8 cellular contexts compared by ENCODE assay signal in genomic region chr6:107113460-107114212, GRCh38. TPM values are rescaled to one million over a fixed set of nuclear protein-coding genes. Genes with fewer than 3 reads are reported as not detected.
DNase-seq lines count a peak whose midpoint lies in the region; ATAC-seq and TF ChIP-seq lines count a peak whose summit lies in the region.

No MANE protein-coding gene starts in this region.

- DNase-seq in NCI-H2196 (lab: John Stamatoyannopoulos, UW; ENCODE audit: unreplicated experiment), result peak; percentile 40
- DNase-seq in NCI-H2196 treated with DMSO at 0.1 percent for 48 hours (lab: John Stamatoyannopoulos, UW; ENCODE audit: unreplicated experiment), result no peak
- DNase-seq in RKO (ENCODE audit: low spot score), result peak; percentile 15
- no peak for DNase-seq in esophagus muscularis mucosa (ENCODE audit: extremely low spot score)
- DNase-seq in osteocyte (ENCODE audit: extremely low spot score, unreplicated experiment), result no peak
- DNase-seq in T-helper 9 cell, result no peak
- no peak for DNase-seq in stimulated activated CD8-positive, alpha-beta memory T cell treated with anti-CD3 and anti-CD28 coated beads, Interleukin-4, amount 100 ng/mL, for 48 hours

- H3K36me3 ChIP-seq in esophagus muscularis mucosa, result no peaks in the 10 kb centered on the region

- peak overlapping the region; percentile 73 for H3K27ac Mint-ChIP-seq in osteocyte (ENCODE audit: unreplicated experiment)

- H3K4me3 ChIP-seq in esophagus muscularis mucosa, result peak overlapping the region; percentile 64 to 90 (median 72)

- no peaks in the 10 kb centered on the region for H3K9me3 ChIP-seq in esophagus muscularis mucosa

- peaks cover 15 to 25% (median 23%) of the 10 kb centered on the region in 4 donors for H3K4me1 ChIP-seq in esophagus muscularis mucosa

- H3K4me3 Mint-ChIP-seq in osteocyte (ENCODE audit: unreplicated experiment), result peak overlapping the region; percentile 74

- TF ChIP-seq CTCF in esophagus muscularis mucosa (IDR thresholded peaks at IDR 0.05) (no peak), osteocyte (IDR thresholded peaks at IDR 0.05) (no peak)

- H3K27ac ChIP-seq in esophagus muscularis mucosa (replicated peaks in 1 of 4), result peak overlapping the region; percentile 61 to 79 (median 72)

- no peak for ATAC-seq in GM21529 (IDR thresholded peaks at IDR 0.05; ENCODE audit: unreplicated experiment)

- H3K4me1 Mint-ChIP-seq in osteocyte (ENCODE audit: unreplicated experiment), result peaks cover 20% of the 10 kb centered on the region

- intact Hi-C loops in esophagus muscularis mucosa (cut with DNase I), result loop anchor here (2.0 kb wide), 1 partner anchor 85 kb away; the partner anchor contains the start of gene MTRES1

- H3K27me3 ChIP-seq in esophagus muscularis mucosa, result peaks cover 0 to 19% (median 0%) of the 10 kb centered on the region in 4 donors

- 32% methylated on average over 17 of the region's 17 CpGs for WGBS in esophagus muscularis mucosa

- peaks cover 13% of the 10 kb centered on the region for H3K27me3 Mint-ChIP-seq in osteocyte (ENCODE audit: unreplicated experiment)

- no peaks in the 10 kb centered on the region for H3K36me3 Mint-ChIP-seq in osteocyte (ENCODE audit: unreplicated experiment)

- no peaks in the 10 kb centered on the region for H3K9me3 Mint-ChIP-seq in osteocyte (ENCODE audit: unreplicated experiment)

- TF ChIP-seq POLR2A in esophagus muscularis mucosa (IDR thresholded peaks at IDR 0.05; ENCODE audit: low read depth), result no peak

- TF ChIP-seq EP300 in esophagus muscularis mucosa (IDR thresholded peaks at IDR 0.05), result no peak

RNA-seq across cellular contexts. Expression of gene BEND3, which starts 1.7 kb away (rescaled TPM):
- total RNA-seq in esophagus muscularis mucosa (1 to 10 TPM in 3 of 4 donors, under 1 TPM in 1; 0.83 to 2.4 (median 1.6) TPM), osteocyte (4.4 and 4.5 TPM in 2 replicates)

Comparison
In these comparisons a context has a peak if more than half of its experiments do, and no peak if none do; other contexts are left out.
1. DNase-seq: peak in NCI-H2196 (single experiment) and RKO (single experiment); none in NCI-H2196 treated with DMSO at 0.1 percent for 48 hours (single experiment), esophagus muscularis mucosa (single experiment), osteocyte (single experiment), T-helper 9 cell (single experiment) and stimulated activated CD8-positive, alpha-beta memory T cell treated with anti-CD3 and anti-CD28 coated beads, Interleukin-4, amount 100 ng/mL, for 48 hours (single experiment).